In the genomic region with DNA sequence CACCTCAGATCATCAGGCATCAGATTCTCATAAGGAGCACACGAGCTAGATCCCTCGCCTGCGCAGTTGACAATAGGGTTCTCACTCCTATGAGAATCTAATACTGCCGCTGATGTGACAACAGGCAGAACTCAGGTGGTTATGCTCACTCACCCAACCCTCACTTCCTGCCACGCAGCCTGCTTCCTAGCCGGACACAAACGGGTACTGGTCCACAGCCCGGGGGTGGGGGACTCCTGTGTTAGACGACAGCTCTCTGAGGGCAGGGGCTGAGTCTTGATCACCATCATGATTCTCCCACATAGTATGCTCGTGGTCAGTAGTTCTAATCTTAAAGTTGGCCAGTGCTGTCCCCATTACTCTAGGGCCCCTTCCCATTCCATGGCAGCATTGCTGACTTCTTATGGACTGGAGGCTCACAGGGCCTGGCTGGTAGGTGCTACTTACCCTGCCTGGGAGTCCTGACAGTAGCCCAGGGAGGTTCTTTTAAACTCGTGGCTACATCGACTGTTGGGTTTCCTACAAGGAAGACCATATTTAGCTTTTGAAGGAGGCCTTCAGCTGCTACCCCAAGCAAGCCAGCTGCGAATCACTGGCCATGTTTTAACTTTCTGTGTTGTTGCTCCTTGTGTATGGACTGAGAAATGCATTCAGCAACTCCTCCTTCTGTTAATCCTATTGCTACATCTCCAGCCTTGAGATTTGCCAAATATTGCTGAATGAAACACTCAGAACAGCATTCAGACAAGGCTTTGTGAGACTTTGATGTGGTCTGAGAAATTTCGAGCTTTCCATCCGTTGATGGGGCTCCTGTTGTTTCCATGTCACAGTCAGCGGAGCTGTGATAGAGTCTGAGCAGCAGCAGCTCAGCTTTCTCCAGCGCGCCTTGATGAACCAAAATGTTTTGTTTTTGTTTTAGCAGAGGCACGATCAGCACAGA, we compare ENCODE assay signal across 27 cellular contexts.
DNase-seq lines count a peak whose midpoint lies in the region; ATAC-seq, FAIRE-seq and TF ChIP-seq lines count a peak whose summit lies in the region.
"Had no signal": no experiment of that assay in that cellular context is flagged by ENCODE, and none has a peak within 500 bp of the region (broad histone marks: within the 10 kb centered on the region; RNA-seq: fewer than 3 reads in every experiment).

No MANE protein-coding gene starts in this region.

- H3K27me3 ChIP-seq in CD4-positive, alpha-beta T cell (ENCODE audit: control insufficient read depth, insufficient read depth, low read length) = no peaks in the 10 kb centered on the region
- H3K27me3 ChIP-seq in keratinocyte (ENCODE audit: control insufficient read depth, extremely low read depth, insufficient read depth, low read length) (no peaks in the 10 kb centered on the region), Karpas-422 (ENCODE audit: low read length) (no peaks in the 10 kb centered on the region)
- H3K27me3 ChIP-seq: adrenal gland, uterus had no signal

- no peak overlapping the region for H3K9ac ChIP-seq in keratinocyte (ENCODE audit: control insufficient read depth, extremely low read depth, insufficient read depth, low read length)
- no peak overlapping the region for H3K9ac ChIP-seq in Karpas-422 (ENCODE audit: low read length)
- H3K9ac ChIP-seq: parathyroid adenoma had no signal

- no peak overlapping the region for H3K27ac ChIP-seq in CD4-positive, alpha-beta T cell (ENCODE audit: low read depth, low read length)
- H3K27ac ChIP-seq in keratinocyte (ENCODE audit: control insufficient read depth, insufficient read depth, low read length) (no peak overlapping the region), Karpas-422 (ENCODE audit: low read length) (no peak overlapping the region)
- H3K27ac ChIP-seq: adrenal gland, lower lobe of right lung, parathyroid adenoma, uterus had no signal

- H3K4me1 ChIP-seq in keratinocyte (ENCODE audit: control insufficient read depth, extremely low read depth, insufficient read depth, low read length) (no peaks in the 10 kb centered on the region), Karpas-422 (ENCODE audit: low read length) (peaks cover 7% of the 10 kb centered on the region)
- H3K4me1 ChIP-seq: adrenal gland, lower lobe of right lung, parathyroid adenoma, uterus had no signal

- H3K27me3 Mint-ChIP-seq in activated CD4-positive, alpha-beta T cell treated with anti-CD3 and anti-CD28 coated beads, Interleukin-2, amount 10 ng/mL, durations not matched to agents 7 days and 5 days = no peaks in the 10 kb centered on the region
- no peaks in the 10 kb centered on the region for H3K27me3 Mint-ChIP-seq in CD4-positive, alpha-beta T cell
- no peaks in the 10 kb centered on the region for H3K27me3 Mint-ChIP-seq in activated CD8-positive, alpha-beta T cell treated with anti-CD3 and anti-CD28 coated beads, Interleukin-2, amount 10 ng/mL, durations not matched to agents 7 days and 5 days (ENCODE audit: low read depth)
- H3K27me3 Mint-ChIP-seq: dendritic cell treated with granulocyte-macrophage colony-stimulating factor and Interleukin-4, amounts not matched to agents 40 ng/mL and 50 ng/mL, for 4 days; naive B cell had no signal

- no peak overlapping the region for H3K4me2 ChIP-seq in keratinocyte (ENCODE audit: control insufficient read depth, extremely low read depth, insufficient read depth, low read depth, low read length)
- no peak overlapping the region for H3K4me2 ChIP-seq in Karpas-422 (ENCODE audit: low read depth, low read length, poor library complexity, severe bottlenecking)

- TF ChIP-seq CTCF in CD4-positive, alpha-beta T cell (IDR thresholded peaks at IDR 0.05) = no peak
- TF ChIP-seq CTCF in keratinocyte (optimal IDR thresholded peaks at IDR 0.05 in 1 of 3, IDR thresholded peaks at IDR 0.05 in 1 of 3, conservative IDR thresholded peaks at IDR 0.05 in 1 of 3; ENCODE audit: extremely low read depth in 1 of 3, insufficient read depth in 2 of 3, low read length in 3 of 3) = no peak

- ATAC-seq in CD4-positive, alpha-beta T cell (ENCODE audit: poor library complexity) = peak; percentile 78
- ATAC-seq in activated CD8-positive, alpha-beta T cell treated with anti-CD3 and anti-CD28 coated beads, Interleukin-2, amount 10 ng/mL, durations not matched to agents 7 days and 5 days = peak; percentile 53
- ATAC-seq in GM18505 (IDR thresholded peaks at IDR 0.05; ENCODE audit: unreplicated experiment) = no peak
- ATAC-seq: GM12878, lower lobe of right lung had no signal

- DNase-seq in activated CD4-positive, alpha-beta T cell treated with anti-CD3 and anti-CD28 coated beads, Interleukin-2, amount 10 ng/mL, durations not matched to agents 7 days and 5 days = peak; percentile 47
- no peak for DNase-seq in activated CD4-positive, alpha-beta T cell treated with anti-CD3 and anti-CD28 coated beads, Interleukin-2, amount 50 U/mL, for 4 hours
- DNase-seq in CD4-positive, alpha-beta T cell = peak in 1 of 10 experiments; percentile 6
- DNase-seq in activated CD8-positive, alpha-beta T cell treated with anti-CD3 and anti-CD28 coated beads, Interleukin-2, amount 10 ng/mL, durations not matched to agents 7 days and 5 days = peak; percentile 40
- DNase-seq in keratinocyte (ENCODE audit: low read depth, low spot score) (no peak), SW480 (ENCODE audit: low spot score) (no peak), Karpas-422 (no peak)
- DNase-seq: adrenal gland; C1 segment of cervical spinal cord; GDM1; hippocampal formation; islet precursor cell; lower lobe of right lung; naive B cell; NCI-H1417; NCI-H526; OCI-M1; Right ventricle myocardium superior; stimulated activated CD4-positive, alpha-beta T cell treated with anti-CD3 and anti-CD28 coated beads, Interleukin-2, amount 100 ng/mL, for 48 hours; uterus had no signal

- dilution Hi-C loops in keratinocyte (cut with MboI; ENCODE audit: extremely low pct_ligation_motif_present, low sequenced_read_pairs) = no loop called here

- no peaks in the 10 kb centered on the region for H3K79me2 ChIP-seq in keratinocyte (ENCODE audit: control insufficient read depth, insufficient read depth, low read length)
- no peaks in the 10 kb centered on the region for H3K79me2 ChIP-seq in Karpas-422 (ENCODE audit: low read length)
- H3K79me2 ChIP-seq: parathyroid adenoma had no signal

- no peaks in the 10 kb centered on the region for H3K36me3 ChIP-seq in keratinocyte (ENCODE audit: control insufficient read depth in 2 of 2, extremely low read depth in 1 of 2, insufficient read depth in 2 of 2, low read length in 2 of 2)
- H3K36me3 ChIP-seq in Karpas-422 (ENCODE audit: insufficient read depth, low read length) = no peaks in the 10 kb centered on the region
- H3K36me3 ChIP-seq: adrenal gland, lower lobe of right lung, uterus had no signal

- H4K20me1 ChIP-seq in keratinocyte (ENCODE audit: control insufficient read depth, extremely low read depth, insufficient read depth, low read length) (no peaks in the 10 kb centered on the region), Karpas-422 (ENCODE audit: insufficient read depth, low read depth, low read length) (0 out of 2 replicates have a peak, but pooled peaks cover 3% of the 10 kb centered on the region)

- CTCF ChIA-PET in activated CD4-positive, alpha-beta T cell treated with anti-CD3 and anti-CD28 coated beads, Interleukin-2, amount 10 ng/mL, durations not matched to agents 7 days and 5 days (lab: Charles Lee) = no interaction called here
- CTCF ChIA-PET in CD4-positive, alpha-beta T cell (lab: Charles Lee) = no interaction called here
- CTCF ChIA-PET in activated CD8-positive, alpha-beta T cell treated with anti-CD3 and anti-CD28 coated beads, Interleukin-2, amount 10 ng/mL, durations not matched to agents 7 days and 5 days (lab: Charles Lee) = no interaction called here

- H3K4me1 Mint-ChIP-seq in activated CD4-positive, alpha-beta T cell treated with anti-CD3 and anti-CD28 coated beads, Interleukin-2, amount 10 ng/mL, durations not matched to agents 7 days and 5 days = peaks cover 31% of the 10 kb centered on the region
- peaks cover 43% of the 10 kb centered on the region for H3K4me1 Mint-ChIP-seq in CD4-positive, alpha-beta T cell (ENCODE audit: low read depth)
- peaks cover 27% of the 10 kb centered on the region for H3K4me1 Mint-ChIP-seq in activated CD8-positive, alpha-beta T cell treated with anti-CD3 and anti-CD28 coated beads, Interleukin-2, amount 10 ng/mL, durations not matched to agents 7 days and 5 days (ENCODE audit: low read depth)

- TF ChIP-seq POLR2A in GM18505 (IDR thresholded peaks at IDR 0.05; ENCODE audit: borderline replicate concordance, extremely low read depth, insufficient read depth, insufficient read length) = no peak

- H3K4me3 ChIP-seq in keratinocyte (ENCODE audit: control insufficient read depth in 2 of 3, extremely low read depth in 1 of 3, insufficient read depth in 2 of 3, low read depth in 1 of 3, low read length in 3 of 3) (no peak overlapping the region), Karpas-422 (ENCODE audit: low read length) (no peak overlapping the region)
- H3K4me3 ChIP-seq: adrenal gland, GM12878, lower lobe of right lung, uterus had no signal

- H3K9me3 Mint-ChIP-seq in activated CD4-positive, alpha-beta T cell treated with anti-CD3 and anti-CD28 coated beads, Interleukin-2, amount 10 ng/mL, durations not matched to agents 7 days and 5 days = peaks cover 3% of the 10 kb centered on the region
- H3K9me3 Mint-ChIP-seq in CD4-positive, alpha-beta T cell = no peaks in the 10 kb centered on the region
- no peaks in the 10 kb centered on the region for H3K9me3 Mint-ChIP-seq in activated CD8-positive, alpha-beta T cell treated with anti-CD3 and anti-CD28 coated beads, Interleukin-2, amount 10 ng/mL, durations not matched to agents 7 days and 5 days (ENCODE audit: insufficient read depth)

- intact Hi-C loops in CD4-positive, alpha-beta T cell (cut with DNase I, micrococcal nuclease) = no loop called here

- H3K9me2 ChIP-seq in Karpas-422 (replicated peaks; ENCODE audit: insufficient read depth, low read length) = no peaks in the 10 kb centered on the region

- FAIRE-seq in keratinocyte (lab: Jason Lieb, UNC) = peak; percentile 26
- FAIRE-seq: A204.1, endothelial cell of umbilical vein, GM12878, H54 had no signal

- H3K27ac Mint-ChIP-seq in activated CD4-positive, alpha-beta T cell treated with anti-CD3 and anti-CD28 coated beads, Interleukin-2, amount 10 ng/mL, durations not matched to agents 7 days and 5 days = peak overlapping the region; percentile 72
- H3K27ac Mint-ChIP-seq in CD4-positive, alpha-beta T cell = peak overlapping the region; percentile 78
- H3K27ac Mint-ChIP-seq in activated CD8-positive, alpha-beta T cell treated with anti-CD3 and anti-CD28 coated beads, Interleukin-2, amount 10 ng/mL, durations not matched to agents 7 days and 5 days = peak overlapping the region; percentile 7
- H3K27ac Mint-ChIP-seq: dendritic cell treated with granulocyte-macrophage colony-stimulating factor and Interleukin-4, amounts not matched to agents 40 ng/mL and 50 ng/mL, for 4 days had no signal

- POLR2A ChIA-PET in activated CD4-positive, alpha-beta T cell treated with anti-CD3 and anti-CD28 coated beads, Interleukin-2, amount 10 ng/mL, durations not matched to agents 7 days and 5 days (lab: Charles Lee) = no interaction called here
- POLR2A ChIA-PET in CD4-positive, alpha-beta T cell (lab: Charles Lee) = interaction anchor here (0.6 to 1.0 kb wide), 2 partner anchors 13 to 41 kb away, joined by 3 read pairs; no protein-coding TSS in a partner anchor
- POLR2A ChIA-PET in activated CD8-positive, alpha-beta T cell treated with anti-CD3 and anti-CD28 coated beads, Interleukin-2, amount 10 ng/mL, durations not matched to agents 7 days and 5 days (lab: Charles Lee) = no interaction called here

- H3K9me3 ChIP-seq in CD4-positive, alpha-beta T cell (ENCODE audit: control insufficient read depth, low read length) = no peaks in the 10 kb centered on the region
- no peaks in the 10 kb centered on the region for H3K9me3 ChIP-seq in keratinocyte (ENCODE audit: control insufficient read depth, low read depth, low read length)
- H3K9me3 ChIP-seq in Karpas-422 (ENCODE audit: low read length) = no peaks in the 10 kb centered on the region
- H3K9me3 ChIP-seq: adrenal gland, lower lobe of right lung, uterus had no signal

- peaks cover 2% of the 10 kb centered on the region for H3K9me1 ChIP-seq in keratinocyte (ENCODE audit: control insufficient read depth, extremely low read depth, insufficient read depth, low read length)

- H2AFZ ChIP-seq in keratinocyte (ENCODE audit: control insufficient read depth, low read length) (no peak overlapping the region), Karpas-422 (ENCODE audit: low read length) (no peak overlapping the region)
- H2AFZ ChIP-seq: parathyroid adenoma had no signal

- H3K36me3 Mint-ChIP-seq in activated CD4-positive, alpha-beta T cell treated with anti-CD3 and anti-CD28 coated beads, Interleukin-2, amount 10 ng/mL, durations not matched to agents 7 days and 5 days (ENCODE audit: low read depth) = peaks cover 10% of the 10 kb centered on the region
- no peaks in the 10 kb centered on the region for H3K36me3 Mint-ChIP-seq in CD4-positive, alpha-beta T cell (ENCODE audit: low read depth)
- peaks cover 3% of the 10 kb centered on the region for H3K36me3 Mint-ChIP-seq in activated CD8-positive, alpha-beta T cell treated with anti-CD3 and anti-CD28 coated beads, Interleukin-2, amount 10 ng/mL, durations not matched to agents 7 days and 5 days (ENCODE audit: low read depth)

- no peak overlapping the region for H3K4me3 Mint-ChIP-seq in activated CD4-positive, alpha-beta T cell treated with anti-CD3 and anti-CD28 coated beads, Interleukin-2, amount 10 ng/mL, durations not matched to agents 7 days and 5 days
- peak overlapping the region; percentile 69 for H3K4me3 Mint-ChIP-seq in CD4-positive, alpha-beta T cell
- H3K4me3 Mint-ChIP-seq in activated CD8-positive, alpha-beta T cell treated with anti-CD3 and anti-CD28 coated beads, Interleukin-2, amount 10 ng/mL, durations not matched to agents 7 days and 5 days = no peak overlapping the region
- H3K4me3 Mint-ChIP-seq: dendritic cell treated with granulocyte-macrophage colony-stimulating factor and Interleukin-4, amounts not matched to agents 40 ng/mL and 50 ng/mL, for 4 days had no signal

Comparison
In these comparisons a context has a peak if more than half of its experiments do, and no peak if none do; other contexts are left out.
1. DNase-seq: peak in activated CD4-positive, alpha-beta T cell treated with anti-CD3 and anti-CD28 coated beads, Interleukin-2, amount 10 ng/mL, durations not matched to agents 7 days and 5 days (single experiment) and activated CD8-positive, alpha-beta T cell treated with anti-CD3 and anti-CD28 coated beads, Interleukin-2, amount 10 ng/mL, durations not matched to agents 7 days and 5 days (single experiment); none in activated CD4-positive, alpha-beta T cell treated with anti-CD3 and anti-CD28 coated beads, Interleukin-2, amount 50 U/mL, for 4 hours (0 of 2), keratinocyte (single experiment), SW480 (single experiment) and Karpas-422 (single experiment).
2. H3K27ac Mint-ChIP-seq: peak in every context shown above with its lines; median percentile 78 in CD4-positive, alpha-beta T cell; 72 in activated CD4-positive, alpha-beta T cell treated with anti-CD3 and anti-CD28 coated beads, Interleukin-2, amount 10 ng/mL, durations not matched to agents 7 days and 5 days; 7 in activated CD8-positive, alpha-beta T cell treated with anti-CD3 and anti-CD28 coated beads, Interleukin-2, amount 10 ng/mL, durations not matched to agents 7 days and 5 days.